Comparison of ENCODE assay signal across 1 cellular context in the genomic region with DNA sequence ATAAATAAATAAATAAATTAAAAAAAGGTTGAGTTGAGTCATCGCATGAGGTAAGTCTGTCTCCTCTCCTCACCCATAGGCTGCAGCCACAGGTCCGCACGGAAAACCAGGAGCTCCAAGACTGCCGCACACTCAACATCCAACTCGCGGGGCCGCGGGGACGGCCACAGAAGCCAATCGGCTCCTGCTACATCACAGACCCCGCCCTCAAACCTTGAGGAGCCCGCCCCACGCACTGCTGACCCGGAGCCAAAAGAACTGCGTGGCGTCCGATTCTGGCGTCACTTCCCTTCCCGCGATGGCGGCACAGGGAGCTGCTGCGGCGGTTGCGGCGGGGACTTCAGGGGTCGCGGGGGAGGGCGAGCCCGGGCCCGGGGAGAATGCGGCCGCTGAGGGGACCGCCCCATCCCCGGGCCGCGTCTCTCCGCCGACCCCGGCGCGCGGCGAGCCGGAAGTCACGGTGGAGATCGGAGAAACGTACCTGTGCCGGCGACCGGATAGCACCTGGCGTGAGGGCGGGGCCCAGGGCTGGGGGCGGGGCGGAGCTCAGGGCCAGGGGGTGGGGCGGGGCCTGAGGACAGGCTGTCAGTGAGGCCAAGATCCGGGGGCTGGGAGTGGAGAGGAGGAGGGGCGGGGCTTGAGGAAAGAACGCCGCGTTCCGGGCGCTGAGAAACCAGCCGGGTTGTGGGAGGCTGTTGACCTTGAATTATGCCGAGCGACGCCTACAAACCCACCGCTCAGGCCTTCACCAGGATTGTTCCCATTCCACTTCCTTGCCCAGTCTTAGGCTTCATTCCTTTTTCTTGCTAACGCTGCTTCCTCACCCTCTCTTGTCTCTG.
TF ChIP-seq lines count a peak whose summit lies in the region.

A gene (plus strand): TSS at position 281 of the 839 bp plus-strand sequence. CDS start 18 bp downstream, at position 299.

TF ChIP-seq in HepG2, 621 proteins besides CTCF, POLR2A, EP300 and RAD21 (continued from another document and continues in another):
- TF ChIP-seq ZNF746 (CRISPR knock-in tag; IDR thresholded peaks at IDR 0.05) (peak; percentile 39; the same call in 1 of the 2 replicates), ZNF234 (CRISPR knock-in tag; conservative IDR thresholded peaks at IDR 0.05) (peak; percentile 75), NFYB (CRISPR knock-in tag; IDR thresholded peaks at IDR 0.05) (peak; percentile 86), ELF1 (CRISPR knock-in tag; IDR thresholded peaks at IDR 0.05) (peak; percentile 74), KMT2B (CRISPR knock-in tag; IDR thresholded peaks at IDR 0.05) (peak; percentile 84), ZNF441 (CRISPR knock-in tag; IDR thresholded peaks at IDR 0.05; ENCODE audit: borderline replicate concordance) (no peak; the same call in 1 of the 2 replicates), ZNF546 (CRISPR knock-in tag; conservative IDR thresholded peaks at IDR 0.05) (no peak), HOXA5 (CRISPR knock-in tag; IDR thresholded peaks at IDR 0.05) (0 out of 2 replicates have a peak, but pooled peaks have one; percentile 48), ETV6 (CRISPR knock-in tag; conservative IDR thresholded peaks at IDR 0.05) (peak; percentile 94), ISX (CRISPR knock-in tag; conservative IDR thresholded peaks at IDR 0.05) (no peak; the same call in 1 of the 2 replicates), SOX5 (CRISPR knock-in tag; IDR thresholded peaks at IDR 0.05; ENCODE audit: borderline replicate concordance) (peak; percentile 46; the same call in 1 of the 2 replicates), MTF2 (CRISPR knock-in tag; IDR thresholded peaks at IDR 0.05; ENCODE audit: borderline replicate concordance) (peak; percentile 34; the same call in 1 of the 2 replicates), ELF3 (CRISPR knock-in tag; IDR thresholded peaks at IDR 0.05) (peak; percentile 69), TBX3 (IDR thresholded peaks at IDR 0.05; ENCODE audit: borderline replicate concordance) (no peak), FOXK1 (CRISPR knock-in tag; IDR thresholded peaks at IDR 0.05; ENCODE audit: borderline replicate concordance, low read depth) (peak; percentile 94), ZNF790 (CRISPR knock-in tag; IDR thresholded peaks at IDR 0.05; ENCODE audit: borderline replicate concordance) (peak; percentile 50; the same call in 1 of the 2 replicates), RFX5 (IDR thresholded peaks at IDR 0.05; ENCODE audit: low read depth, low read length) (no peak), SMAD3 (CRISPR knock-in tag; IDR thresholded peaks at IDR 0.05) (peak; percentile 88), CHCHD3 (CRISPR knock-in tag; IDR thresholded peaks at IDR 0.05) (peak; percentile 88; the same call in 1 of the 2 replicates), ZNF883 (CRISPR knock-in tag; IDR thresholded peaks at IDR 0.05; ENCODE audit: not compliant biosample characterization) (peak; percentile 73), JARID2 (CRISPR knock-in tag; IDR thresholded peaks at IDR 0.05; ENCODE audit: insufficient replicate concordance) (peak; percentile 56)
- TF ChIP-seq, protein P1, sequence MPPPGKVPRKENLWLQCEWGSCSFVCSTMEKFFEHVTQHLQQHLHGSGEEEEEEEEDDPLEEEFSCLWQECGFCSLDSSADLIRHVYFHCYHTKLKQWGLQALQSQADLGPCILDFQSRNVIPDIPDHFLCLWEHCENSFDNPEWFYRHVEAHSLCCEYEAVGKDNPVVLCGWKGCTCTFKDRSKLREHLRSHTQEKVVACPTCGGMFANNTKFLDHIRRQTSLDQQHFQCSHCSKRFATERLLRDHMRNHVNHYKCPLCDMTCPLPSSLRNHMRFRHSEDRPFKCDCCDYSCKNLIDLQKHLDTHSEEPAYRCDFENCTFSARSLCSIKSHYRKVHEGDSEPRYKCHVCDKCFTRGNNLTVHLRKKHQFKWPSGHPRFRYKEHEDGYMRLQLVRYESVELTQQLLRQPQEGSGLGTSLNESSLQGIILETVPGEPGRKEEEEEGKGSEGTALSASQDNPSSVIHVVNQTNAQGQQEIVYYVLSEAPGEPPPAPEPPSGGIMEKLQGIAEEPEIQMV (CRISPR knock-in tag; IDR thresholded peaks at IDR 0.05; ENCODE audit: low read depth) = peak; percentile 91; the same call in 1 of the 2 replicates
- TF ChIP-seq, protein P2, sequence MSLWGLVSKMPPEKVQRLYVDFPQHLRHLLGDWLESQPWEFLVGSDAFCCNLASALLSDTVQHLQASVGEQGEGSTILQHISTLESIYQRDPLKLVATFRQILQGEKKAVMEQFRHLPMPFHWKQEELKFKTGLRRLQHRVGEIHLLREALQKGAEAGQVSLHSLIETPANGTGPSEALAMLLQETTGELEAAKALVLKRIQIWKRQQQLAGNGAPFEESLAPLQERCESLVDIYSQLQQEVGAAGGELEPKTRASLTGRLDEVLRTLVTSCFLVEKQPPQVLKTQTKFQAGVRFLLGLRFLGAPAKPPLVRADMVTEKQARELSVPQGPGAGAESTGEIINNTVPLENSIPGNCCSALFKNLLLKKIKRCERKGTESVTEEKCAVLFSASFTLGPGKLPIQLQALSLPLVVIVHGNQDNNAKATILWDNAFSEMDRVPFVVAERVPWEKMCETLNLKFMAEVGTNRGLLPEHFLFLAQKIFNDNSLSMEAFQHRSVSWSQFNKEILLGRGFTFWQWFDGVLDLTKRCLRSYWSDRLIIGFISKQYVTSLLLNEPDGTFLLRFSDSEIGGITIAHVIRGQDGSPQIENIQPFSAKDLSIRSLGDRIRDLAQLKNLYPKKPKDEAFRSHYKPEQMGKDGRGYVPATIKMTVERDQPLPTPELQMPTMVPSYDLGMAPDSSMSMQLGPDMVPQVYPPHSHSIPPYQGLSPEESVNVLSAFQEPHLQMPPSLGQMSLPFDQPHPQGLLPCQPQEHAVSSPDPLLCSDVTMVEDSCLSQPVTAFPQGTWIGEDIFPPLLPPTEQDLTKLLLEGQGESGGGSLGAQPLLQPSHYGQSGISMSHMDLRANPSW (CRISPR knock-in tag; IDR thresholded peaks at IDR 0.05; ENCODE audit: borderline replicate concordance) = no peak; the same call in 1 of the 2 replicates
- TF ChIP-seq, protein P3, sequence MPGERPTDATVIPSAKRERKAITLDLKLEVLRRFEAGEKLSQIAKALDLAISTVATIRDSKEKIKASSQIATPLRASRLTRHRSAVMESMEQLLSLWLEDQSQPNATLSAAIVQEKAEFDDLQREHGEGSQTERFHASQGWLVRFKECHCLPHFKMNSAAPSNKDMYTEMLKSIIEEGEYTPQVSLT (CRISPR knock-in tag; IDR thresholded peaks at IDR 0.05; ENCODE audit: borderline replicate concordance, low read depth) = no peak
- TF ChIP-seq, protein P4, sequence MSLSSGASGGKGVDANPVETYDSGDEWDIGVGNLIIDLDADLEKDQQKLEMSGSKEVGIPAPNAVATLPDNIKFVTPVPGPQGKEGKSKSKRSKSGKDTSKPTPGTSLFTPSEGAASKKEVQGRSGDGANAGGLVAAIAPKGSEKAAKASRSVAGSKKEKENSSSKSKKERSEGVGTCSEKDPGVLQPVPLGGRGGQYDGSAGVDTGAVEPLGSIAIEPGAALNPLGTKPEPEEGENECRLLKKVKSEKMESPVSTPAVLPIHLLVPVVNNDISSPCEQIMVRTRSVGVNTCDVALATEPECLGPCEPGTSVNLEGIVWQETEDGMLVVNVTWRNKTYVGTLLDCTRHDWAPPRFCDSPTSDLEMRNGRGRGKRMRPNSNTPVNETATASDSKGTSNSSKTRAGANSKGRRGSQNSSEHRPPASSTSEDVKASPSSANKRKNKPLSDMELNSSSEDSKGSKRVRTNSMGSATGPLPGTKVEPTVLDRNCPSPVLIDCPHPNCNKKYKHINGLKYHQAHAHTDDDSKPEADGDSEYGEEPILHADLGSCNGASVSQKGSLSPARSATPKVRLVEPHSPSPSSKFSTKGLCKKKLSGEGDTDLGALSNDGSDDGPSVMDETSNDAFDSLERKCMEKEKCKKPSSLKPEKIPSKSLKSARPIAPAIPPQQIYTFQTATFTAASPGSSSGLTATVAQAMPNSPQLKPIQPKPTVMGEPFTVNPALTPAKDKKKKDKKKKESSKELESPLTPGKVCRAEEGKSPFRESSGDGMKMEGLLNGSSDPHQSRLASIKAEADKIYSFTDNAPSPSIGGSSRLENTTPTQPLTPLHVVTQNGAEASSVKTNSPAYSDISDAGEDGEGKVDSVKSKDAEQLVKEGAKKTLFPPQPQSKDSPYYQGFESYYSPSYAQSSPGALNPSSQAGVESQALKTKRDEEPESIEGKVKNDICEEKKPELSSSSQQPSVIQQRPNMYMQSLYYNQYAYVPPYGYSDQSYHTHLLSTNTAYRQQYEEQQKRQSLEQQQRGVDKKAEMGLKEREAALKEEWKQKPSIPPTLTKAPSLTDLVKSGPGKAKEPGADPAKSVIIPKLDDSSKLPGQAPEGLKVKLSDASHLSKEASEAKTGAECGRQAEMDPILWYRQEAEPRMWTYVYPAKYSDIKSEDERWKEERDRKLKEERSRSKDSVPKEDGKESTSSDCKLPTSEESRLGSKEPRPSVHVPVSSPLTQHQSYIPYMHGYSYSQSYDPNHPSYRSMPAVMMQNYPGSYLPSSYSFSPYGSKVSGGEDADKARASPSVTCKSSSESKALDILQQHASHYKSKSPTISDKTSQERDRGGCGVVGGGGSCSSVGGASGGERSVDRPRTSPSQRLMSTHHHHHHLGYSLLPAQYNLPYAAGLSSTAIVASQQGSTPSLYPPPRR (CRISPR knock-in tag; IDR thresholded peaks at IDR 0.05; ENCODE audit: borderline replicate concordance) = peak; percentile 18; the same call in 1 of the 2 replicates
- TF ChIP-seq, protein P5, sequence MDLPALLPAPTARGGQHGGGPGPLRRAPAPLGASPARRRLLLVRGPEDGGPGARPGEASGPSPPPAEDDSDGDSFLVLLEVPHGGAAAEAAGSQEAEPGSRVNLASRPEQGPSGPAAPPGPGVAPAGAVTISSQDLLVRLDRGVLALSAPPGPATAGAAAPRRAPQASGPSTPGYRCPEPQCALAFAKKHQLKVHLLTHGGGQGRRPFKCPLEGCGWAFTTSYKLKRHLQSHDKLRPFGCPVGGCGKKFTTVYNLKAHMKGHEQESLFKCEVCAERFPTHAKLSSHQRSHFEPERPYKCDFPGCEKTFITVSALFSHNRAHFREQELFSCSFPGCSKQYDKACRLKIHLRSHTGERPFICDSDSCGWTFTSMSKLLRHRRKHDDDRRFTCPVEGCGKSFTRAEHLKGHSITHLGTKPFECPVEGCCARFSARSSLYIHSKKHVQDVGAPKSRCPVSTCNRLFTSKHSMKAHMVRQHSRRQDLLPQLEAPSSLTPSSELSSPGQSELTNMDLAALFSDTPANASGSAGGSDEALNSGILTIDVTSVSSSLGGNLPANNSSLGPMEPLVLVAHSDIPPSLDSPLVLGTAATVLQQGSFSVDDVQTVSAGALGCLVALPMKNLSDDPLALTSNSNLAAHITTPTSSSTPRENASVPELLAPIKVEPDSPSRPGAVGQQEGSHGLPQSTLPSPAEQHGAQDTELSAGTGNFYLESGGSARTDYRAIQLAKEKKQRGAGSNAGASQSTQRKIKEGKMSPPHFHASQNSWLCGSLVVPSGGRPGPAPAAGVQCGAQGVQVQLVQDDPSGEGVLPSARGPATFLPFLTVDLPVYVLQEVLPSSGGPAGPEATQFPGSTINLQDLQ (CRISPR knock-in tag; IDR thresholded peaks at IDR 0.05) = 0 out of 2 replicates have a peak, but pooled peaks have one; percentile 46
- TF ChIP-seq, protein P6, sequence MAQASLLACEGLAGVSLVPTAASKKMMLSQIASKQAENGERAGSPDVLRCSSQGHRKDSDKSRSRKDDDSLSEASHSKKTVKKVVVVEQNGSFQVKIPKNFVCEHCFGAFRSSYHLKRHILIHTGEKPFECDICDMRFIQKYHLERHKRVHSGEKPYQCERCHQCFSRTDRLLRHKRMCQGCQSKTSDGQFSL (CRISPR knock-in tag; IDR thresholded peaks at IDR 0.05) = no peak
- TF ChIP-seq, protein P7, sequence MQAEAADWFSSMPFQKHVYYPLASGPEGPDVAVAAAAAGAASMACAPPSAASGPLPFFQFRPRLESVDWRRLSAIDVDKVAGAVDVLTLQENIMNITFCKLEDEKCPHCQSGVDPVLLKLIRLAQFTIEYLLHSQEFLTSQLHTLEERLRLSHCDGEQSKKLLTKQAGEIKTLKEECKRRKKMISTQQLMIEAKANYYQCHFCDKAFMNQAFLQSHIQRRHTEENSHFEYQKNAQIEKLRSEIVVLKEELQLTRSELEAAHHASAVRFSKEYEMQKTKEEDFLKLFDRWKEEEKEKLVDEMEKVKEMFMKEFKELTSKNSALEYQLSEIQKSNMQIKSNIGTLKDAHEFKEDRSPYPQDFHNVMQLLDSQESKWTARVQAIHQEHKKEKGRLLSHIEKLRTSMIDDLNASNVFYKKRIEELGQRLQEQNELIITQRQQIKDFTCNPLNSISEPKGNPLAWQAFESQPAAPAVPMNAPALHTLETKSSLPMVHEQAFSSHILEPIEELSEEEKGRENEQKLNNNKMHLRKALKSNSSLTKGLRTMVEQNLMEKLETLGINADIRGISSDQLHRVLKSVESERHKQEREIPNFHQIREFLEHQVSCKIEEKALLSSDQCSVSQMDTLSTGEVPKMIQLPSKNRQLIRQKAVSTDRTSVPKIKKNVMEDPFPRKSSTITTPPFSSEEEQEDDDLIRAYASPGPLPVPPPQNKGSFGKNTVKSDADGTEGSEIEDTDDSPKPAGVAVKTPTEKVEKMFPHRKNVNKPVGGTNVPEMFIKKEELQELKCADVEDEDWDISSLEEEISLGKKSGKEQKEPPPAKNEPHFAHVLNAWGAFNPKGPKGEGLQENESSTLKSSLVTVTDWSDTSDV (CRISPR knock-in tag; IDR thresholded peaks at IDR 0.05) = peak; percentile 33; the same call in 1 of the 2 replicates
- TF ChIP-seq, protein P8, sequence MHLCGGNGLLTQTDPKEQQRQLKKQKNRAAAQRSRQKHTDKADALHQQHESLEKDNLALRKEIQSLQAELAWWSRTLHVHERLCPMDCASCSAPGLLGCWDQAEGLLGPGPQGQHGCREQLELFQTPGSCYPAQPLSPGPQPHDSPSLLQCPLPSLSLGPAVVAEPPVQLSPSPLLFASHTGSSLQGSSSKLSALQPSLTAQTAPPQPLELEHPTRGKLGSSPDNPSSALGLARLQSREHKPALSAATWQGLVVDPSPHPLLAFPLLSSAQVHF (CRISPR knock-in tag; IDR thresholded peaks at IDR 0.05) = peak; percentile 62; the same call in 1 of the 2 replicates
- TF ChIP-seq, protein P9, sequence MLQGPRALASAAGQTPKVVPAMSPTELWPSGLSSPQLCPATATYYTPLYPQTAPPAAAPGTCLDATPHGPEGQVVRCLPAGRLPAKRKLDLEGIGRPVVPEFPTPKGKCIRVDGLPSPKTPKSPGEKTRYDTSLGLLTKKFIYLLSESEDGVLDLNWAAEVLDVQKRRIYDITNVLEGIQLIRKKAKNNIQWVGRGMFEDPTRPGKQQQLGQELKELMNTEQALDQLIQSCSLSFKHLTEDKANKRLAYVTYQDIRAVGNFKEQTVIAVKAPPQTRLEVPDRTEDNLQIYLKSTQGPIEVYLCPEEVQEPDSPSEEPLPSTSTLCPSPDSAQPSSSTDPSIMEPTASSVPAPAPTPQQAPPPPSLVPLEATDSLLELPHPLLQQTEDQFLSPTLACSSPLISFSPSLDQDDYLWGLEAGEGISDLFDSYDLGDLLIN (CRISPR knock-in tag; IDR thresholded peaks at IDR 0.05; ENCODE audit: borderline replicate concordance) = no peak
- TF ChIP-seq, protein P10, sequence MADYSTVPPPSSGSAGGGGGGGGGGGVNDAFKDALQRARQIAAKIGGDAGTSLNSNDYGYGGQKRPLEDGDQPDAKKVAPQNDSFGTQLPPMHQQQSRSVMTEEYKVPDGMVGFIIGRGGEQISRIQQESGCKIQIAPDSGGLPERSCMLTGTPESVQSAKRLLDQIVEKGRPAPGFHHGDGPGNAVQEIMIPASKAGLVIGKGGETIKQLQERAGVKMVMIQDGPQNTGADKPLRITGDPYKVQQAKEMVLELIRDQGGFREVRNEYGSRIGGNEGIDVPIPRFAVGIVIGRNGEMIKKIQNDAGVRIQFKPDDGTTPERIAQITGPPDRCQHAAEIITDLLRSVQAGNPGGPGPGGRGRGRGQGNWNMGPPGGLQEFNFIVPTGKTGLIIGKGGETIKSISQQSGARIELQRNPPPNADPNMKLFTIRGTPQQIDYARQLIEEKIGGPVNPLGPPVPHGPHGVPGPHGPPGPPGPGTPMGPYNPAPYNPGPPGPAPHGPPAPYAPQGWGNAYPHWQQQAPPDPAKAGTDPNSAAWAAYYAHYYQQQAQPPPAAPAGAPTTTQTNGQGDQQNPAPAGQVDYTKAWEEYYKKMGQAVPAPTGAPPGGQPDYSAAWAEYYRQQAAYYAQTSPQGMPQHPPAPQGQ (CRISPR knock-in tag; IDR thresholded peaks at IDR 0.05; ENCODE audit: borderline replicate concordance) = 0 out of 2 replicates have a peak, but pooled peaks have one; percentile 44
